ENCODE assay signal across 8 cellular contexts in genomic region chr14:61598980-61599379, GRCh38.
DNase-seq lines count a peak whose midpoint lies in the region; ATAC-seq and TF ChIP-seq lines count a peak whose summit lies in the region.

No MANE protein-coding gene starts in this region.

- POLR2A ChIA-PET in activated CD4-positive, alpha-beta T cell treated with anti-CD3 and anti-CD28 coated beads for 36 hours (lab: Charles Lee), result interaction anchor here (0.6 kb wide), 2 partner anchors 120 to 210 kb away, joined by 5 read pairs; no protein-coding TSS in a partner anchor

- H3K27me3 Mint-ChIP-seq in activated CD4-positive, alpha-beta T cell treated with anti-CD3 and anti-CD28 coated beads for 36 hours, result no peaks in the 10 kb centered on the region
- H3K27me3 Mint-ChIP-seq in stimulated activated naive B cell treated with anti-CD40 and anti-IgM and Interleukin-4, amounts not matched to agents 10 μg/mL and 1 μg/mL and 100 μg/mL, for 72 hours, result no peaks in the 10 kb centered on the region

- intact Hi-C loops in activated CD4-positive, alpha-beta T cell treated with anti-CD3 and anti-CD28 coated beads for 36 hours (cut with DNase I, micrococcal nuclease), result loop anchor here in 1 of 2 experiments (10.0 kb wide), 1 partner anchor 1354 kb away; the partner anchor contains the start of gene PPM1A

- CTCF ChIA-PET in activated CD4-positive, alpha-beta T cell treated with anti-CD3 and anti-CD28 coated beads for 36 hours (lab: Charles Lee), result interaction anchor here (0.9 to 2.4 kb wide), 3 partner anchors 18 to 157 kb away, joined by 3 to 7 read pairs (median 4); no protein-coding TSS in a partner anchor

- no peak overlapping the region for H3K4me3 ChIP-seq in fibroblast of pulmonary artery (replicated peaks; ENCODE audit: low read depth, low read length)

- no peak for TF ChIP-seq CTCF in fibroblast of pulmonary artery (IDR thresholded peaks at IDR 0.05; ENCODE audit: low read length, missing control alignments)

- peaks cover 55% of the 10 kb centered on the region for H3K4me1 Mint-ChIP-seq in activated CD4-positive, alpha-beta T cell treated with anti-CD3 and anti-CD28 coated beads for 36 hours
- peaks cover 36 to 56% of the 10 kb centered on the region in 2 donors for H3K4me1 Mint-ChIP-seq in stimulated activated naive B cell treated with anti-CD40 and anti-IgM and Interleukin-4, amounts not matched to agents 10 μg/mL and 1 μg/mL and 100 μg/mL, for 72 hours

- H3K36me3 Mint-ChIP-seq in activated CD4-positive, alpha-beta T cell treated with anti-CD3 and anti-CD28 coated beads for 36 hours (ENCODE audit: low read depth), result no peaks in the 10 kb centered on the region
- H3K36me3 Mint-ChIP-seq in stimulated activated naive B cell treated with anti-CD40 and anti-IgM and Interleukin-4, amounts not matched to agents 10 μg/mL and 1 μg/mL and 100 μg/mL, for 72 hours, result no peaks in the 10 kb centered on the region

- ATAC-seq in activated CD4-positive, alpha-beta T cell treated with anti-CD3 and anti-CD28 coated beads for 36 hours, result peak; percentile 49
- peak; percentile 51 to 64 for ATAC-seq in stimulated activated naive B cell treated with anti-CD40 and anti-IgM and Interleukin-4, amounts not matched to agents 10 μg/mL and 1 μg/mL and 100 μg/mL, for 72 hours (replicated peaks)

- no peaks in the 10 kb centered on the region for H3K9me3 Mint-ChIP-seq in activated CD4-positive, alpha-beta T cell treated with anti-CD3 and anti-CD28 coated beads for 36 hours (ENCODE audit: low read depth)
- no peaks in the 10 kb centered on the region for H3K9me3 Mint-ChIP-seq in stimulated activated naive B cell treated with anti-CD40 and anti-IgM and Interleukin-4, amounts not matched to agents 10 μg/mL and 1 μg/mL and 100 μg/mL, for 72 hours

- DNase-seq in activated CD4-positive, alpha-beta T cell treated with anti-CD3 and anti-CD28 coated beads for 36 hours, result peak; percentile 47
- DNase-seq in activated CD4-positive, alpha-beta T cell treated with anti-CD3 and anti-CD28 coated beads, Interleukin-2, amount 50 U/mL, for 48 hours, result no peak
- DNase-seq in NCI-H69 (lab: John Stamatoyannopoulos, UW) (peak; percentile 38), fibroblast of pulmonary artery (ENCODE audit: low read depth) (peak; percentile 40), hepatic stellate cell (ENCODE audit: low spot score) (no peak), NCI-H345 (lab: John Stamatoyannopoulos, UW) (no peak)
- no peak for DNase-seq in stimulated activated naive B cell treated with anti-CD40 and anti-IgM and Interleukin-4, amounts not matched to agents 10 μg/mL and 1 μg/mL and 100 μg/mL, for 72 hours
- no peak for DNase-seq in activated effector memory CD4-positive, alpha-beta T cell treated with anti-CD3 and anti-CD28 coated beads, Interleukin-2, amount 50 U/mL, for 16 hours

- peak overlapping the region; percentile 59 for H3K27ac Mint-ChIP-seq in activated CD4-positive, alpha-beta T cell treated with anti-CD3 and anti-CD28 coated beads for 36 hours
- H3K27ac Mint-ChIP-seq in stimulated activated naive B cell treated with anti-CD40 and anti-IgM and Interleukin-4, amounts not matched to agents 10 μg/mL and 1 μg/mL and 100 μg/mL, for 72 hours, result no peak overlapping the region

- H3K4me3 Mint-ChIP-seq in activated CD4-positive, alpha-beta T cell treated with anti-CD3 and anti-CD28 coated beads for 36 hours, result no peak overlapping the region
- no peak overlapping the region for H3K4me3 Mint-ChIP-seq in stimulated activated naive B cell treated with anti-CD40 and anti-IgM and Interleukin-4, amounts not matched to agents 10 μg/mL and 1 μg/mL and 100 μg/mL, for 72 hours

Comparison
In these comparisons a context has a peak if more than half of its experiments do, and no peak if none do; other contexts are left out.
1. DNase-seq: peak in activated CD4-positive, alpha-beta T cell treated with anti-CD3 and anti-CD28 coated beads for 36 hours (single experiment), NCI-H69 (single experiment) and fibroblast of pulmonary artery (single experiment); none in activated CD4-positive, alpha-beta T cell treated with anti-CD3 and anti-CD28 coated beads, Interleukin-2, amount 50 U/mL, for 48 hours (0 of 2), stimulated activated naive B cell treated with anti-CD40 and anti-IgM and Interleukin-4, amounts not matched to agents 10 μg/mL and 1 μg/mL and 100 μg/mL, for 72 hours (single experiment), hepatic stellate cell (single experiment), NCI-H345 (single experiment) and activated effector memory CD4-positive, alpha-beta T cell treated with anti-CD3 and anti-CD28 coated beads, Interleukin-2, amount 50 U/mL, for 16 hours (single experiment).